30 cellular contexts compared by ENCODE assay signal in genomic region chr12:247271-247670, GRCh38. TPM values are rescaled to one million over a fixed set of nuclear protein-coding genes. Genes with fewer than 3 reads are reported as not detected.
"Had no signal": no experiment of that assay in that cellular context is flagged by ENCODE, and none has a peak within 500 bp of the region (broad histone marks: within the 10 kb centered on the region; RNA-seq: fewer than 3 reads in every experiment).

No MANE protein-coding gene starts in this region.

- H3K9me3 ChIP-seq: body of pancreas, gastrocnemius medialis had no signal

- H3K27ac ChIP-seq: adrenal gland, body of pancreas, esophagus muscularis mucosa, foreskin keratinocyte, gastrocnemius medialis, heart left ventricle had no signal

- DNase-seq: activated CD4-positive, alpha-beta memory T cell treated with anti-CD3 and anti-CD28 coated beads for 36 hours; activated CD4-positive, alpha-beta T cell treated with anti-CD3 and anti-CD28 coated beads for 36 hours; activated CD4-positive, alpha-beta T cell treated with anti-CD3 and anti-CD28 coated beads, Interleukin-2, amount 10 ng/mL, durations not matched to agents 24 days and 14 days; activated CD4-positive, CD25-positive, alpha-beta regulatory T cell; activated CD4-positive, CD25-positive, alpha-beta regulatory T cell treated with anti-CD3 and anti-CD28 coated beads, Interleukin-2, amount 50 U/mL, for 72 hours; activated CD8-positive, alpha-beta memory T cell treated with anti-CD3 and anti-CD28 coated beads, Interleukin-2, amount 10 ng/mL, durations not matched to agents 7 days and 5 days; activated CD8-positive, alpha-beta memory T cell treated with anti-CD3 and anti-CD28 coated beads, Interleukin-2, amount 50 U/mL, for 4 hours; activated CD8-positive, alpha-beta T cell treated with anti-CD3 and anti-CD28 coated beads, Interleukin-2, amount 10 ng/mL, durations not matched to agents 7 days and 5 days; activated effector memory CD4-positive, alpha-beta T cell treated with anti-CD3 and anti-CD28 coated beads, Interleukin-2, amount 50 U/mL, for 16 hours; activated naive CD4-positive, alpha-beta T cell treated with anti-CD3 and anti-CD28 coated beads for 36 hours; activated naive CD8-positive, alpha-beta T cell treated with anti-CD3 and anti-CD28 coated beads for 36 hours; activated naive CD8-positive, alpha-beta T cell treated with anti-CD3 and anti-CD28 coated beads, Interleukin-2, amount 50 U/mL, for 24 hours; activated T-cell treated with anti-CD3 and anti-CD28 coated beads, Interleukin-2, amount 50 U/mL, for 1 hour; activated T-cell treated with anti-CD3 and anti-CD28 coated beads, Interleukin-2, amount 50 U/mL, for 48 hours; amygdala; aorta; body of pancreas; caudate nucleus; cortex of kidney; dermis blood vessel endothelial cell; effector CD4-positive, alpha-beta T cell; effector memory CD8-positive, alpha-beta T cell; foreskin keratinocyte; gastrocnemius medialis; glutamatergic neuron; heart left ventricle; T-helper 2 cell had no signal

- H3K4me3 ChIP-seq: adrenal gland, body of pancreas, esophagus muscularis mucosa, gastrocnemius medialis, heart left ventricle had no signal

- H3K4me1 ChIP-seq: adrenal gland, body of pancreas, esophagus muscularis mucosa, foreskin keratinocyte, gastrocnemius medialis, heart left ventricle had no signal

- H3K36me3 ChIP-seq: adrenal gland, esophagus muscularis mucosa, gastrocnemius medialis, heart left ventricle had no signal

- H3K27me3 ChIP-seq: adrenal gland, body of pancreas, esophagus muscularis mucosa, foreskin keratinocyte, gastrocnemius medialis, heart left ventricle had no signal

- ATAC-seq: activated CD4-positive, alpha-beta T cell treated with anti-CD3 and anti-CD28 coated beads for 36 hours; activated CD8-positive, alpha-beta memory T cell treated with anti-CD3 and anti-CD28 coated beads, Interleukin-2, amount 10 ng/mL, durations not matched to agents 7 days and 5 days; activated CD8-positive, alpha-beta T cell treated with anti-CD3 and anti-CD28 coated beads, Interleukin-2, amount 10 ng/mL, durations not matched to agents 7 days and 5 days; activated naive CD8-positive, alpha-beta T cell treated with anti-CD3 and anti-CD28 coated beads, Interleukin-2, amount 50 U/mL, for 24 hours; body of pancreas; effector memory CD8-positive, alpha-beta T cell; foreskin keratinocyte; gastrocnemius medialis; heart left ventricle had no signal

RNA-seq across cellular contexts. Expression of gene SLC6A13, which starts 15.4 kb away (rescaled TPM):
- total RNA-seq: activated CD4-positive, alpha-beta T cell treated with anti-CD3 and anti-CD28 coated beads, Interleukin-2, amount 10 ng/mL, durations not matched to agents 24 days and 14 days; activated naive CD4-positive, alpha-beta T cell treated with anti-CD3 and anti-CD28 coated beads for 36 hours; body of pancreas; esophagus muscularis mucosa; foreskin keratinocyte had no signal
- polyA plus RNA-seq: aorta, foreskin keratinocyte had no signal

RNA-seq across cellular contexts. Expression of gene SLC6A12, which starts 33.3 kb away (rescaled TPM):
- total RNA-seq: activated CD4-positive, alpha-beta T cell treated with anti-CD3 and anti-CD28 coated beads, Interleukin-2, amount 10 ng/mL, durations not matched to agents 24 days and 14 days; activated CD8-positive, alpha-beta T cell treated with anti-CD3 and anti-CD28 coated beads, Interleukin-2, amount 10 ng/mL, durations not matched to agents 7 days and 5 days; activated naive CD8-positive, alpha-beta T cell treated with anti-CD3 and anti-CD28 coated beads for 36 hours; activated T-helper 1 cell treated with anti-CD3 and anti-CD28 coated beads, Interleukin-12 subunit alpha, Interleukin-12 subunit beta, Interleukin-2, Interleukin-4 antibody, amounts not matched to agents 30 ng/mL and 10 ng/mL and 1 ng/mL, durations not matched to agents 14 hours and 24 hours and 36 hours; foreskin keratinocyte had no signal
- polyA plus RNA-seq: foreskin keratinocyte had no signal
